8 cellular contexts compared by ENCODE assay signal in the genomic region with DNA sequence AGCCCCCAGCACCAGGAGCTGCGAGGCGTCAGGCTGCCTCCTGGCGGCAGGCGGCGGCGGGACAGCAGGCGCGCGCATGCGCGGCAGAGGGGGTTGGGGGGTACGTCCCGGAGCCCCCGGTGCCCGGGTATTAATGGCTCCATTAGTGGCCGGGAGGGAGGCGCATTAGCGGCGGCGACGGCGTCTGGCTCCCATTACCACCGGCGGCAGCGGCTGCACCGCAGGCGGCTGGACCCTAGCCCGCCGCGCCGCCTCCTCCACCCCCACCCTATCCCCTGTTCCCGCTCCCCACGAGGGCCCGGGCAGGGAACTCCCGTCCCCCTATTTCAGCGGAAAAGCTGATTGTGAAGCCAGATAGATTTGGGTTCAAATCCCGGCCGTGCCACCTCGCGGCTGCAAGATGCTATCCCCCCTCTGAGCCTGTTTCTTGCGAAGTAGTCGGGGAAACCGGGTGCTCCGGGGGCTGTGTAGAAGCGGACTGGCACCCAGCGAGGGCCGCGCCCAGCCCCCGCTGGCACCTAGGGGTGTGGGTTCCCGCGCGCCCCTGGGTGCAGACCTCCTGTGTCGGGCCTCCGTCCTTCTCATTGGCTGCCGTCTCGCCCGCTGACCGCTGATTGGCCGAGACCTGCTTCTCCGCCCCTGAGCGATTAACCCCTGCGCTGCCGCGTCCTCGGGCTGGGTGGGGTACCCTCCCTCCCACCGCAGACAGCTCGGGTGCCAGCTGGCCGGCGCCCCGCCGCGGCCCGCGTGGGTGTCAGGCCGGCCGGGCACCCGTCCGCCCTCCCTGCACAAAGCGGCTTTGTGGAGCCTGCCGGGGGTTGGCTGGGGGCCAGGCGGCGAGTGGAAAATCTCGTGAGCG. TPM values are rescaled to one million over a fixed set of nuclear protein-coding genes. Genes with fewer than 3 reads are reported as not detected.
DNase-seq lines count a peak whose midpoint lies in the region; ATAC-seq lines count a peak whose summit lies in the region.

No MANE protein-coding gene starts in this region.

- CTCF ChIA-PET in activated CD8-positive, alpha-beta T cell treated with anti-CD3 and anti-CD28 coated beads, Interleukin-2, amount 10 ng/mL, durations not matched to agents 7 days and 5 days (lab: Charles Lee): interaction anchor here (0.7 to 3.5 kb wide), 36 partner anchors 10 to 174 kb away, joined by 3 to 113 read pairs (median 5); a partner anchor contains a TSS

- peak overlapping the region; percentile 81 for H3K4me3 Mint-ChIP-seq in activated CD8-positive, alpha-beta T cell treated with anti-CD3 and anti-CD28 coated beads, Interleukin-2, amount 10 ng/mL, durations not matched to agents 7 days and 5 days

- H3K9me3 Mint-ChIP-seq in activated CD8-positive, alpha-beta T cell treated with anti-CD3 and anti-CD28 coated beads, Interleukin-2, amount 10 ng/mL, durations not matched to agents 7 days and 5 days (ENCODE audit: insufficient read depth): no peaks in the 10 kb centered on the region

- H3K27me3 Mint-ChIP-seq in activated CD8-positive, alpha-beta T cell treated with anti-CD3 and anti-CD28 coated beads, Interleukin-2, amount 10 ng/mL, durations not matched to agents 7 days and 5 days (ENCODE audit: low read depth): no peaks in the 10 kb centered on the region

- H3K27ac Mint-ChIP-seq in activated CD8-positive, alpha-beta T cell treated with anti-CD3 and anti-CD28 coated beads, Interleukin-2, amount 10 ng/mL, durations not matched to agents 7 days and 5 days: peak overlapping the region; percentile 92

- DNase-seq in NK-92 treated with Interleukin-12 subunit alpha and Interleukin-12 subunit beta, amount 100 ng/mL, for 24 hours (lab: John Stamatoyannopoulos, UW): peak; percentile 90
- no peak for DNase-seq in NK-92 (lab: John Stamatoyannopoulos, UW; ENCODE audit: unreplicated experiment)
- peak; percentile 94 for DNase-seq in NCI-H748 (lab: John Stamatoyannopoulos, UW; ENCODE audit: unreplicated experiment)
- DNase-seq in activated CD8-positive, alpha-beta T cell treated with anti-CD3 and anti-CD28 coated beads, Interleukin-2, amount 10 ng/mL, durations not matched to agents 7 days and 5 days: peak; percentile 93
- peak; percentile 83 for DNase-seq in effector CD4-positive, alpha-beta T cell
- DNase-seq in medulla oblongata (ENCODE audit: extremely low spot score): peak; percentile 93
- peak; percentile 78 to 87 (median 82) for DNase-seq in stimulated activated CD4-positive, alpha-beta T cell treated with anti-CD3 and anti-CD28 coated beads, TNF-alpha, amount 100 ng/mL, for 48 hours (ENCODE audit: low read depth in 3 of 3)

- H3K4me1 Mint-ChIP-seq in activated CD8-positive, alpha-beta T cell treated with anti-CD3 and anti-CD28 coated beads, Interleukin-2, amount 10 ng/mL, durations not matched to agents 7 days and 5 days (ENCODE audit: low read depth): peaks cover 61% of the 10 kb centered on the region

- peak; percentile 33 for ATAC-seq in HG03442 (IDR thresholded peaks at IDR 0.05; ENCODE audit: unreplicated experiment)
- peak; percentile 61 for ATAC-seq in activated CD8-positive, alpha-beta T cell treated with anti-CD3 and anti-CD28 coated beads, Interleukin-2, amount 10 ng/mL, durations not matched to agents 7 days and 5 days

- POLR2A ChIA-PET in activated CD8-positive, alpha-beta T cell treated with anti-CD3 and anti-CD28 coated beads, Interleukin-2, amount 10 ng/mL, durations not matched to agents 7 days and 5 days (lab: Charles Lee): interaction anchor here (0.8 to 2.5 kb wide), 9 partner anchors 9 to 79 kb away, joined by 3 to 33 read pairs (median 4); a partner anchor contains a TSS

- H3K36me3 Mint-ChIP-seq in activated CD8-positive, alpha-beta T cell treated with anti-CD3 and anti-CD28 coated beads, Interleukin-2, amount 10 ng/mL, durations not matched to agents 7 days and 5 days (ENCODE audit: low read depth): peaks cover 19% of the 10 kb centered on the region

RNA-seq across cellular contexts. Expression of a gene that starts 11.1 kb away (rescaled TPM):
- 10 to 100 TPM; 73.1 to 83.8 TPM for total RNA-seq in activated CD8-positive, alpha-beta T cell treated with anti-CD3 and anti-CD28 coated beads, Interleukin-2, amount 10 ng/mL, durations not matched to agents 7 days and 5 days

RNA-seq across cellular contexts. Expression of a gene that starts 21.8 kb away (rescaled TPM):
- under 1 TPM; 0.44 to 0.55 TPM for total RNA-seq in activated CD8-positive, alpha-beta T cell treated with anti-CD3 and anti-CD28 coated beads, Interleukin-2, amount 10 ng/mL, durations not matched to agents 7 days and 5 days

RNA-seq across cellular contexts. Expression of a gene that starts 22.3 kb away (rescaled TPM):
- 10 to 100 TPM; 48.2 to 52.7 TPM for total RNA-seq in activated CD8-positive, alpha-beta T cell treated with anti-CD3 and anti-CD28 coated beads, Interleukin-2, amount 10 ng/mL, durations not matched to agents 7 days and 5 days

RNA-seq across cellular contexts. Expression of a gene that starts 25.2 kb away (rescaled TPM):
- total RNA-seq in activated CD8-positive, alpha-beta T cell treated with anti-CD3 and anti-CD28 coated beads, Interleukin-2, amount 10 ng/mL, durations not matched to agents 7 days and 5 days: 10 to 100 TPM; 49.9 to 54.5 TPM

RNA-seq across cellular contexts. Expression of a gene that starts 33.0 kb away (rescaled TPM):
- total RNA-seq in activated CD8-positive, alpha-beta T cell treated with anti-CD3 and anti-CD28 coated beads, Interleukin-2, amount 10 ng/mL, durations not matched to agents 7 days and 5 days: under 1 TPM in 1 of 2 experiments, not detected in 1; 0.37 TPM
